2 cellular contexts compared by ENCODE assay signal in genomic region chr16:48687421-48688038, GRCh38.
TF ChIP-seq lines count a peak whose summit lies in the region.

No MANE protein-coding gene starts in this region.

TF ChIP-seq in HEK293, 187 proteins besides CTCF, POLR2A, EP300 and RAD21 (continued from another document):
- TF ChIP-seq ZBTB11 (tag by site-specific recombination; conservative IDR thresholded peaks at IDR 0.05; ENCODE audit: low read depth) = no peak
- no peak for TF ChIP-seq ZNF2 (tag by site-specific recombination; IDR thresholded peaks at IDR 0.05)
- TF ChIP-seq ZNF707 (tag by site-specific recombination; IDR thresholded peaks at IDR 0.05) = no peak

TF ChIP-seq in HepG2, 621 proteins besides CTCF, POLR2A, EP300 and RAD21 (continued from another document and continues in another):
- TF ChIP-seq CEBPZ (IDR thresholded peaks at IDR 0.05; ENCODE audit: low read length) = no peak
- no peak for TF ChIP-seq ZNF691 (CRISPR knock-in tag; IDR thresholded peaks at IDR 0.05; ENCODE audit: borderline replicate concordance, low read depth)
- TF ChIP-seq ZFP90 (CRISPR knock-in tag; IDR thresholded peaks at IDR 0.05; ENCODE audit: borderline replicate concordance) = no peak
- TF ChIP-seq JDP2 (CRISPR knock-in tag; IDR thresholded peaks at IDR 0.05; ENCODE audit: borderline replicate concordance) = no peak
- TF ChIP-seq CENPBD1 (CRISPR knock-in tag; IDR thresholded peaks at IDR 0.05; ENCODE audit: borderline replicate concordance, low read depth) = no peak
- TF ChIP-seq ZNF34 (CRISPR knock-in tag; IDR thresholded peaks at IDR 0.05; ENCODE audit: borderline replicate concordance) = no peak
- no peak for TF ChIP-seq ZSCAN5A (CRISPR knock-in tag; IDR thresholded peaks at IDR 0.05; ENCODE audit: borderline replicate concordance)
- peak; percentile 27; the same call in 1 of the 2 replicates for TF ChIP-seq GATAD1 (CRISPR knock-in tag; IDR thresholded peaks at IDR 0.05)
- no peak for TF ChIP-seq GMEB1 (CRISPR knock-in tag; IDR thresholded peaks at IDR 0.05; ENCODE audit: borderline replicate concordance)
- no peak for TF ChIP-seq LBX2 (CRISPR knock-in tag; IDR thresholded peaks at IDR 0.05; ENCODE audit: borderline replicate concordance)
- TF ChIP-seq PREB (CRISPR knock-in tag; IDR thresholded peaks at IDR 0.05) = no peak
- TF ChIP-seq BATF2 (CRISPR knock-in tag; IDR thresholded peaks at IDR 0.05) = no peak
- no peak for TF ChIP-seq ZNF770 (CRISPR knock-in tag; IDR thresholded peaks at IDR 0.05)
- no peak for TF ChIP-seq ZNF275 (CRISPR knock-in tag; IDR thresholded peaks at IDR 0.05; ENCODE audit: borderline replicate concordance)
- peak; percentile 79; the same call in 1 of the 2 replicates for TF ChIP-seq MTF1 (CRISPR knock-in tag; IDR thresholded peaks at IDR 0.05)
- TF ChIP-seq PTBP1 (IDR thresholded peaks at IDR 0.05; ENCODE audit: low read depth, low read length, poor library complexity, severe bottlenecking) = no peak
- 0 out of 4 replicates have a peak, but pooled peaks of 1 of the 2 experiments have one; percentile 36 for TF ChIP-seq HMGXB4 (CRISPR knock-in tag; IDR thresholded peaks at IDR 0.05; ENCODE audit: borderline replicate concordance in 1 of 2, low read depth in 1 of 2)
- TF ChIP-seq BHLHE40 (IDR thresholded peaks at IDR 0.05; ENCODE audit: low read length) = no peak
- no peak for TF ChIP-seq TFE3 (CRISPR knock-in tag; IDR thresholded peaks at IDR 0.05)
- no peak for TF ChIP-seq HMGA1 (CRISPR knock-in tag; conservative IDR thresholded peaks at IDR 0.05)
- TF ChIP-seq REST (IDR thresholded peaks at IDR 0.05; ENCODE audit: borderline replicate concordance in 1 of 2, low read depth in 1 of 2, low read length in 2 of 2) = no peak
- TF ChIP-seq SMC3 (IDR thresholded peaks at IDR 0.05; ENCODE audit: low read length) = peak; percentile 58
- no peak for TF ChIP-seq ZNF382 (CRISPR knock-in tag; IDR thresholded peaks at IDR 0.05; ENCODE audit: borderline replicate concordance)
- TF ChIP-seq NFRKB (IDR thresholded peaks at IDR 0.05) = no peak
